Comparison of ENCODE assay signal across 23 cellular contexts in genomic region chr5:109697339-109697738, GRCh38. TPM values are rescaled to one million over a fixed set of nuclear protein-coding genes. Genes with fewer than 3 reads are reported as not detected.
A peak's percentile ranks its signal among the peaks of the same experiment; 100 is the strongest.
DNase-seq lines count a peak whose midpoint lies in the region; ATAC-seq, FAIRE-seq and TF ChIP-seq lines count a peak whose summit lies in the region.
"Had no signal": no experiment of that assay in that cellular context is flagged by ENCODE, and none has a peak within 500 bp of the region (broad histone marks: within the 10 kb centered on the region; RNA-seq: fewer than 3 reads in every experiment).

No MANE protein-coding gene starts in this region.

- H3K4me3 ChIP-seq in Loucy (ENCODE audit: low read length, poor library complexity, severe bottlenecking) (no peak overlapping the region), H1 (ENCODE audit: extremely low read depth in 1 of 4, insufficient read depth in 2 of 4, low read depth in 3 of 4, low read length in 4 of 4) (no peak overlapping the region), trophoblast cell (ENCODE audit: low read depth, low read length) (no peak overlapping the region), gastrocnemius medialis (no peak overlapping the region)
- H3K4me3 ChIP-seq: left ventricle myocardium inferior, MG63, thoracic aorta had no signal

- in situ Hi-C loops in gastrocnemius medialis (cut with MboI; ENCODE audit: low sequenced_read_pairs in 4 of 4), result loop anchor here in 2 of 4 donors (10.0 to 25.0 kb wide), 2 partner anchors 67 to 960 kb away; partner anchors contain the start of gene FER (in 1 of the 2)

- no peak overlapping the region for H3K27ac ChIP-seq in H1 (ENCODE audit: low read depth, low read length)
- no peak overlapping the region for H3K27ac ChIP-seq in trophoblast cell (ENCODE audit: low read depth, low read length)
- no peak overlapping the region for H3K27ac ChIP-seq in gastrocnemius medialis
- H3K27ac ChIP-seq: left ventricle myocardium inferior, thoracic aorta had no signal

- H3K36me3 ChIP-seq in Loucy (ENCODE audit: insufficient read depth, low read length) (0 out of 2 replicates have a peak, but pooled peaks cover 6% of the 10 kb centered on the region), H1 (ENCODE audit: control insufficient read depth in 2 of 4, insufficient read depth in 4 of 4, low read length in 3 of 4) (no peaks in the 10 kb centered on the region; a peak in 1 of 8 replicates), trophoblast cell (ENCODE audit: control insufficient read depth in 1 of 2, insufficient read depth in 2 of 2, low read length in 2 of 2) (peaks cover 2% of the 10 kb centered on the region in 2 experiments), gastrocnemius medialis (no peaks in the 10 kb centered on the region)
- H3K36me3 ChIP-seq: left ventricle myocardium inferior, thoracic aorta had no signal

- no peak overlapping the region for H4K12ac ChIP-seq in trophoblast cell (ENCODE audit: low read depth, low read length)

- no peaks in the 10 kb centered on the region for H3K9me3 Mint-ChIP-seq in CD14-positive monocyte
- H3K9me3 Mint-ChIP-seq: activated CD4-positive, alpha-beta memory T cell treated with anti-CD3 and anti-CD28 coated beads, Interleukin-2, amount 10 ng/mL, durations not matched to agents 7 days and 5 days; dendritic cell treated with granulocyte-macrophage colony-stimulating factor and Interleukin-4, amounts not matched to agents 40 ng/mL and 50 ng/mL, for 4 days; immature natural killer cell had no signal

- H3K27ac Mint-ChIP-seq in CD14-positive monocyte, result no peak overlapping the region
- H3K27ac Mint-ChIP-seq: activated CD4-positive, alpha-beta memory T cell treated with anti-CD3 and anti-CD28 coated beads, Interleukin-2, amount 10 ng/mL, durations not matched to agents 7 days and 5 days had no signal

- H3K79me1 ChIP-seq in H1 (ENCODE audit: low read depth, low read length) (no peaks in the 10 kb centered on the region; the same call in 1 of the 2 replicates), trophoblast cell (ENCODE audit: low read length) (no peaks in the 10 kb centered on the region)

- no peak for DNase-seq in GM18507 (ENCODE audit: extremely low spot score, insufficient read length, low read depth)
- DNase-seq in H1 (ENCODE audit: low read depth in 1 of 2, low spot score in 2 of 2), result no peak
- DNase-seq in trophoblast cell, result no peak
- no peak for DNase-seq in CD14-positive monocyte (ENCODE audit: low spot score)
- DNase-seq in gastrocnemius medialis, result no peak
- DNase-seq in cortex of kidney (lab: John Stamatoyannopoulos, UW), result no peak
- DNase-seq: activated CD4-positive, alpha-beta memory T cell treated with anti-CD3 and anti-CD28 coated beads, Interleukin-2, amount 10 ng/mL, durations not matched to agents 7 days and 5 days; activated naive CD4-positive, alpha-beta T cell; amygdala; Caco-2; GOT3; immature natural killer cell; left ventricle myocardium inferior; MG63; NCI-H1417 treated with DMSO at 0.1 percent for 48 hours; NCI-H2107; NCI-H510A; small intestine; stimulated activated naive CD4-positive, alpha-beta T cell treated with Interleukin-2 at 50 U/mL for 16 hours; T1000 had no signal

- peak; percentile 55 for FAIRE-seq in GM18507 (lab: Jason Lieb, UNC)
- no peak for FAIRE-seq in H1 (lab: Jason Lieb, UNC)
- FAIRE-seq: small intestine had no signal

- H3K9me3 ChIP-seq in Loucy (ENCODE audit: insufficient read depth, low read depth, low read length) (no peaks in the 10 kb centered on the region), H1 (ENCODE audit: insufficient read depth in 2 of 2, low read depth in 1 of 2, low read length in 1 of 2) (no peaks in the 10 kb centered on the region), trophoblast cell (ENCODE audit: insufficient read depth, low read depth, low read length) (no peaks in the 10 kb centered on the region), gastrocnemius medialis (no peaks in the 10 kb centered on the region)
- H3K9me3 ChIP-seq: Caco-2, left ventricle myocardium inferior, MG63, thoracic aorta had no signal

- WGBS in H1 (ENCODE audit: extremely low coverage in 1 of 2, insufficient coverage in 1 of 2, insufficient read length in 1 of 2, insufficient replicate concordance in 2 of 2, low coverage in 1 of 2, low lambda C conversion rate in 2 of 2, missing lambda C conversion rate in 1 of 2), 2 experiments, result 93% methylated on average over 1 of the region's 1 CpG; no CpG with 5 or more reads in 1 of the 2 experiments
- no CpG with 5 or more reads among the region's 1 CpG for WGBS in trophoblast cell (ENCODE audit: extremely low coverage, insufficient coverage, insufficient read length)

- H4K20me1 ChIP-seq in Loucy (ENCODE audit: insufficient read depth, low read length, poor library complexity, severe bottlenecking) (peaks cover 50% of the 10 kb centered on the region), H1 (replicated peaks in 1 of 2; ENCODE audit: control insufficient read depth in 1 of 2, insufficient read depth in 2 of 2, low read length in 2 of 2) (peaks cover 24 to 25% of the 10 kb centered on the region in 2 experiments)

- H3K4me1 Mint-ChIP-seq in CD14-positive monocyte, result peaks cover 79% of the 10 kb centered on the region

- no peak for TF ChIP-seq RAD21 in H1 (IDR thresholded peaks at IDR 0.05 in 1 of 2, conservative IDR thresholded peaks at IDR 0.05 in 1 of 2; ENCODE audit: low read depth in 2 of 2, low read length in 2 of 2)

- H3K79me2 ChIP-seq in Loucy (ENCODE audit: insufficient read depth, low read length) (peaks cover 99% of the 10 kb centered on the region), H1 (ENCODE audit: control insufficient read depth in 1 of 2, insufficient read depth in 2 of 2, low read length in 2 of 2) (peaks cover 25 to 99% of the 10 kb centered on the region in 2 experiments), trophoblast cell (ENCODE audit: control insufficient read depth, insufficient read depth, low read length, poor library complexity) (peaks cover 5% of the 10 kb centered on the region)

- H3K18ac ChIP-seq in H1 (ENCODE audit: extremely low read depth, low read length), result no peak overlapping the region
- H3K18ac ChIP-seq in trophoblast cell (ENCODE audit: low read length), result no peak overlapping the region

- H3K27me3 ChIP-seq in Loucy (ENCODE audit: insufficient read depth, low read length, poor library complexity, severe bottlenecking) (no peaks in the 10 kb centered on the region), H1 (replicated peaks in 1 of 4; ENCODE audit: control insufficient read depth in 3 of 4, extremely low read depth in 1 of 4, insufficient read depth in 3 of 4, low read length in 3 of 4) (no peaks in the 10 kb centered on the region), trophoblast cell (ENCODE audit: insufficient read depth, low read length) (no peaks in the 10 kb centered on the region), gastrocnemius medialis (no peaks in the 10 kb centered on the region)
- H3K27me3 ChIP-seq: MG63 had no signal

- no peak overlapping the region for H4K5ac ChIP-seq in H1 (ENCODE audit: insufficient read length, low read depth, low read length)

- H2BK20ac ChIP-seq in H1 (ENCODE audit: low read length), result no peak overlapping the region

- CTCF ChIA-PET in H1 (lab: Charles Lee; ENCODE audit: partially characterized antibody), result interaction anchor here (1.5 kb wide), 1 partner anchor 152 kb away, joined by 3 read pairs; no protein-coding TSS in a partner anchor

- no peaks in the 10 kb centered on the region for H3K23me2 ChIP-seq in H1 (ENCODE audit: low read depth, low read length)

- H2AFZ ChIP-seq in Loucy (ENCODE audit: low read length) (no peak overlapping the region), H1 (ENCODE audit: low read length) (no peak overlapping the region), trophoblast cell (ENCODE audit: insufficient read depth, low read length, poor library complexity) (no peak overlapping the region)

- no peak for ATAC-seq in gastrocnemius medialis

- no peaks in the 10 kb centered on the region for H3K27me3 Mint-ChIP-seq in CD14-positive monocyte (ENCODE audit: low read depth in 3 of 3)
- H3K27me3 Mint-ChIP-seq: activated CD4-positive, alpha-beta memory T cell treated with anti-CD3 and anti-CD28 coated beads, Interleukin-2, amount 10 ng/mL, durations not matched to agents 7 days and 5 days; dendritic cell treated with granulocyte-macrophage colony-stimulating factor and Interleukin-4, amounts not matched to agents 40 ng/mL and 50 ng/mL, for 4 days had no signal

- H2BK120ac ChIP-seq in H1 (replicated peaks; ENCODE audit: low read depth, low read length) (no peak overlapping the region), trophoblast cell (ENCODE audit: insufficient read depth, low read length, poor library complexity) (no peak overlapping the region)

- H3K4me1 ChIP-seq in Loucy (ENCODE audit: insufficient read depth, low read length, poor library complexity, severe bottlenecking), result peaks cover 29% of the 10 kb centered on the region
- peaks cover 4 to 21% (median 16%) of the 10 kb centered on the region in 4 experiments; a peak in 6 of 7 replicates for H3K4me1 ChIP-seq in H1 (replicated peaks in 1 of 4; ENCODE audit: control insufficient read depth in 3 of 4, insufficient read depth in 4 of 4, low read length in 3 of 4)
- H3K4me1 ChIP-seq in trophoblast cell (ENCODE audit: control insufficient read depth in 1 of 2, insufficient read depth in 2 of 2, low read length in 2 of 2), result peaks cover 3 to 13% of the 10 kb centered on the region in 2 experiments
- H3K4me1 ChIP-seq in gastrocnemius medialis, result peaks cover 68 to 73% of the 10 kb centered on the region in 2 donors
- H3K4me1 ChIP-seq: Caco-2 had no signal

- H3K9ac ChIP-seq in Loucy (ENCODE audit: low read depth, low read length, poor library complexity, severe bottlenecking) (no peak overlapping the region), H1 (replicated peaks in 1 of 4; ENCODE audit: extremely low read depth in 1 of 4, low read depth in 3 of 4, low read length in 3 of 4) (no peak overlapping the region), trophoblast cell (ENCODE audit: low read length) (no peak overlapping the region)

- H3K56ac ChIP-seq in H1 (replicated peaks; ENCODE audit: insufficient read length, low read depth, low read length), result no peak overlapping the region

- intact Hi-C loops in CD14-positive monocyte (cut with micrococcal nuclease), result no loop called here
- intact Hi-C loops in gastrocnemius medialis (cut with DNase I; ENCODE audit: low total_unique reads), result loop anchor here (10.0 kb wide), 2 partner anchors 1037 to 1313 kb away; partner anchors contain the start of genes FBXL17 and SLC25A46

- POLR2A ChIA-PET in H1 (lab: Charles Lee; ENCODE audit: partially characterized antibody), result interaction anchor here (2.7 kb wide), 1 partner anchor 8 kb away, joined by 12 read pairs; no protein-coding TSS in a partner anchor

- no peak overlapping the region for H2BK15ac ChIP-seq in H1 (ENCODE audit: low read length)

- no peaks in the 10 kb centered on the region for H3F3A ChIP-seq in Loucy (ENCODE audit: low read depth)

- no peak overlapping the region for H3K14ac ChIP-seq in H1 (ENCODE audit: insufficient read length)
- H3K14ac ChIP-seq in trophoblast cell (ENCODE audit: low read length), result no peak overlapping the region

- H4K8ac ChIP-seq in H1 (ENCODE audit: extremely low read depth, insufficient read depth, low read length) (no peak overlapping the region), trophoblast cell (ENCODE audit: low read depth, low read length) (no peak overlapping the region)

- H2BK12ac ChIP-seq in H1 (ENCODE audit: low read depth, low read length) (no peak overlapping the region), trophoblast cell (ENCODE audit: low read length) (no peak overlapping the region)

- H3K36me3 Mint-ChIP-seq in CD14-positive monocyte, result peaks cover 20 to 21% of the 10 kb centered on the region in 2 donors
- H3K36me3 Mint-ChIP-seq: immature natural killer cell had no signal

- no peak overlapping the region for H3K4me3 Mint-ChIP-seq in CD14-positive monocyte
- H3K4me3 Mint-ChIP-seq: activated CD4-positive, alpha-beta memory T cell treated with anti-CD3 and anti-CD28 coated beads, Interleukin-2, amount 10 ng/mL, durations not matched to agents 7 days and 5 days; dendritic cell treated with granulocyte-macrophage colony-stimulating factor and Interleukin-4, amounts not matched to agents 40 ng/mL and 50 ng/mL, for 4 days had no signal

- no peak overlapping the region for H3K4ac ChIP-seq in H1 (replicated peaks; ENCODE audit: insufficient read length, low read depth, low read length)
- H3K4ac ChIP-seq in trophoblast cell (ENCODE audit: low read depth, low read length), result peak overlapping the region; percentile 55

- H2AK5ac ChIP-seq in H1 (ENCODE audit: low read depth, low read length) (no peak overlapping the region), trophoblast cell (ENCODE audit: low read length) (no peak overlapping the region)

- TF ChIP-seq CTCF in Loucy (conservative IDR thresholded peaks at IDR 0.05; ENCODE audit: low read length) (no peak), H1 (IDR thresholded peaks at IDR 0.05; ENCODE audit: control extremely low read depth in 1 of 3, insufficient read depth in 1 of 3, low read depth in 1 of 3, low read length in 3 of 3) (no peak), CD14-positive monocyte (IDR thresholded peaks at IDR 0.05) (no peak), gastrocnemius medialis (IDR thresholded peaks at IDR 0.05 in 4 of 5, conservative IDR thresholded peaks at IDR 0.05 in 1 of 5) (no peak)

- H3K4me2 ChIP-seq in Loucy (ENCODE audit: low read depth, low read length, poor library complexity, severe bottlenecking) (peak overlapping the region; percentile 93), H1 (ENCODE audit: insufficient read depth in 1 of 2, low read depth in 2 of 2, low read length in 2 of 2) (no peak overlapping the region), trophoblast cell (ENCODE audit: low read length) (no peak overlapping the region)

- no peaks in the 10 kb centered on the region for H3K9me2 ChIP-seq in Loucy (replicated peaks; ENCODE audit: low read depth, low read length)

- H2BK5ac ChIP-seq in H1 (ENCODE audit: low read depth, low read length) (no peak overlapping the region), trophoblast cell (ENCODE audit: low read depth, low read length, poor library complexity) (no peak overlapping the region)

- no peak overlapping the region for H4K91ac ChIP-seq in H1 (replicated peaks; ENCODE audit: insufficient read length, low read length)
- H4K91ac ChIP-seq in trophoblast cell (ENCODE audit: low read depth, low read length), result no peak overlapping the region

- TF ChIP-seq EP300 in H1 (IDR thresholded peaks at IDR 0.05; ENCODE audit: borderline replicate concordance in 1 of 2, low read depth in 2 of 2, low read length in 2 of 2), result no peak

- no peak for TF ChIP-seq POLR2A in H1 (IDR thresholded peaks at IDR 0.05; ENCODE audit: control extremely low read depth in 1 of 2, low read depth in 2 of 2, low read length in 2 of 2)
- no peak for TF ChIP-seq POLR2A in gastrocnemius medialis (IDR thresholded peaks at IDR 0.05)

- H3K23ac ChIP-seq in H1 (ENCODE audit: insufficient read length), result no peak overlapping the region
- no peak overlapping the region for H3K23ac ChIP-seq in trophoblast cell (ENCODE audit: low read length)

RNA-seq across cellular contexts. Expression of gene MAN2A1, which starts 7.6 kb away (rescaled TPM):
- total RNA-seq in H1 (2021; fragmentation: NEBNext Ultra II Directional; extraction: Animal tissue kit (Norgen Biotek cat#: 25700)), result 98.5 and 102 TPM in 2 replicates
- polyA plus RNA-seq in H1 (2011; rRNA removed), result 20.1 and 29.1 TPM in 2 replicates
- 35.0 TPM for polyA plus RNA-seq in H1 (2011; cell fraction: cytosol; rRNA removed)
- polyA plus RNA-seq in H1 (2011; cell fraction: nucleus; rRNA removed), result 28.9 TPM
- polyA plus RNA-seq in H1 (2012, experiment 1 of 2), result 29.2 to 52.7 TPM (median 36.2 TPM) in 4 replicates
- 3.3 TPM for polyA plus RNA-seq in H1 (2012, experiment 2 of 2)
- 92.3 TPM for polyA plus RNA-seq in H1 (2013, experiment 1 of 2)
- 83.3 TPM for polyA plus RNA-seq in H1 (2013, experiment 2 of 2)
- 120 and 166 TPM in 2 replicates for polyA minus RNA-seq in H1 (2011; rRNA and poly(A)+ RNA removed)
- polyA minus RNA-seq in H1 (2011; cell fraction: cytosol; rRNA and poly(A)+ RNA removed), result 68.3 TPM
- polyA minus RNA-seq in H1 (2011; cell fraction: nucleus; rRNA and poly(A)+ RNA removed), result 160 TPM
- polyA plus RNA-seq in trophoblast cell (2013), result 61.9 and 66.5 TPM in 2 replicates
- 10 to 100 TPM; 20.1 to 23.0 TPM for polyA plus RNA-seq in CD14-positive monocyte
- 10 to 100 TPM; 15.0 to 28.6 (median 19.8) TPM for total RNA-seq in gastrocnemius medialis
